21 cellular contexts compared by ENCODE assay signal in genomic region chr7:445563-446288, GRCh38.
"Had no signal": no experiment of that assay in that cellular context is flagged by ENCODE, and none has a peak within 500 bp of the region (broad histone marks: within the 10 kb centered on the region; RNA-seq: fewer than 3 reads in every experiment).

No MANE protein-coding gene starts in this region.

- H3K36me3 ChIP-seq: heart right ventricle, lower lobe of right lung, thyroid gland, uterus had no signal

- H3K9me3 Mint-ChIP-seq: activated T-cell treated with anti-CD3 and anti-CD28 coated beads, Interleukin-2, amount 50 U/mL, for 72 hours; nephron had no signal

- H3K27me3 ChIP-seq: thyroid gland, uterus had no signal

- H3K4me3 Mint-ChIP-seq: activated T-cell treated with anti-CD3 and anti-CD28 coated beads, Interleukin-2, amount 50 U/mL, for 72 hours had no signal

- H3K4me1 ChIP-seq: heart right ventricle, lower lobe of right lung, thyroid gland, uterus had no signal

- H3K9me3 ChIP-seq: heart right ventricle, lower lobe of right lung, thyroid gland, uterus had no signal

- H3K27ac Mint-ChIP-seq: activated T-cell treated with anti-CD3 and anti-CD28 coated beads, Interleukin-2, amount 50 U/mL, for 72 hours had no signal

- ATAC-seq: activated T-cell treated with anti-CD3 and anti-CD28 coated beads, Interleukin-2, amount 50 U/mL, for 72 hours had no signal

- H3K4me3 ChIP-seq: coronary artery, heart right ventricle, lower lobe of right lung, thyroid gland, uterus had no signal

- H3K27ac ChIP-seq: coronary artery, heart right ventricle, lower lobe of right lung, thyroid gland, uterus had no signal

- DNase-seq: activated CD4-positive, alpha-beta T cell treated with anti-CD3 and anti-CD28 coated beads, Interleukin-2, amount 50 U/mL, for 1 hour; activated CD4-positive, CD25-positive, alpha-beta regulatory T cell treated with anti-CD3 and anti-CD28 coated beads, Interleukin-2, amount 50 U/mL, for 72 hours; activated CD8-positive, alpha-beta memory T cell treated with anti-CD3 and anti-CD28 coated beads for 24 hours; activated CD8-positive, alpha-beta memory T cell treated with anti-CD3 and anti-CD28 coated beads, Interleukin-2, amount 50 U/mL, for 48 hours; activated effector memory CD4-positive, alpha-beta T cell treated with anti-CD3 and anti-CD28 coated beads, Interleukin-2, amount 50 U/mL, for 16 hours; activated naive CD4-positive, alpha-beta T cell treated with anti-CD3 and anti-CD28 coated beads, Interleukin-2, amount 50 U/mL, for 16 hours; activated T-cell treated with anti-CD3 and anti-CD28 coated beads, Interleukin-2, amount 50 U/mL, for 72 hours; aorta; foreskin melanocyte; heart right ventricle; lower lobe of right lung; midbrain; stimulated activated CD4-positive, alpha-beta T cell treated with anti-CD3 and anti-CD28 coated beads, Interleukin-12 subunit alpha, Interleukin-12 subunit beta, amount 100 ng/mL, for 4 hours; stimulated activated CD4-positive, alpha-beta T cell treated with anti-CD3 and anti-CD28 coated beads, Interleukin-1b, Interleukin-23, amount 100 ng/mL, for 48 hours; stimulated activated CD8-positive, alpha-beta memory T cell treated with anti-CD3 and anti-CD28 coated beads, Interleukin-4, amount 100 ng/mL, for 48 hours; stimulated activated naive CD4-positive, alpha-beta T cell; T1000; thyroid gland; uterus had no signal
